Comparison of ENCODE assay signal across 28 cellular contexts in genomic region chr5:40779561-40779960, GRCh38.
"Had no signal": no experiment of that assay in that cellular context is flagged by ENCODE, and none has a peak within 500 bp of the region (broad histone marks: within the 10 kb centered on the region; RNA-seq: fewer than 3 reads in every experiment).

No MANE protein-coding gene starts in this region.

- DNase-seq: heart right ventricle; islet precursor cell; left ventricle myocardium superior; lower lobe of right lung; mammary epithelial cell; mesenchymal stem cell; naive thymus-derived CD8-positive, alpha-beta T cell; occipital lobe; ovary; posterior cingulate gyrus; retina; right cardiac atrium; stimulated activated CD4-positive, alpha-beta T cell treated with anti-CD3 and anti-CD28 coated beads, Interleukin-1b, Interleukin-23, amount 100 ng/mL, for 48 hours; stimulated activated CD4-positive, alpha-beta T cell treated with anti-CD3 and anti-CD28 coated beads, Interleukin-2, amount 100 ng/mL, for 48 hours; stimulated activated CD4-positive, alpha-beta T cell treated with anti-CD3 and anti-CD28 coated beads, Interleukin-4, amount 100 ng/mL, for 4 hours; stimulated activated CD8-positive, alpha-beta memory T cell treated with anti-CD3 and anti-CD28 coated beads, Interleukin-4, amount 100 ng/mL, for 48 hours; stimulated activated naive CD4-positive, alpha-beta T cell treated with Interleukin-2 at 50 U/mL for 16 hours; stimulated activated naive CD8-positive, alpha-beta T cell treated with anti-CD3 and anti-CD28 coated beads, Interleukin-15, amount 100 ng/mL, for 72 hours; substantia nigra; upper lobe of left lung had no signal

- H3K27ac Mint-ChIP-seq: nephron; stimulated activated memory B cell treated with anti-CD40 and anti-IgM and Interleukin-4, amounts not matched to agents 10 μg/mL and 1 μg/mL and 100 μg/mL, for 72 hours; stimulated activated naive CD8-positive, alpha-beta T cell treated with anti-CD3 and anti-CD28 coated beads, Interleukin-15, amount 100 ng/mL, for 72 hours had no signal

- H3K27ac ChIP-seq: heart right ventricle, hepatocyte, lower lobe of right lung, ovary, prostate gland, tibial nerve, upper lobe of left lung, vagina had no signal

- H3K4me3 Mint-ChIP-seq: naive thymus-derived CD8-positive, alpha-beta T cell; nephron; neural crest cell; stimulated activated memory B cell treated with anti-CD40 and anti-IgM and Interleukin-4, amounts not matched to agents 10 μg/mL and 1 μg/mL and 100 μg/mL, for 72 hours; stimulated activated naive CD8-positive, alpha-beta T cell treated with anti-CD3 and anti-CD28 coated beads, Interleukin-15, amount 100 ng/mL, for 72 hours had no signal

- H3K4me2 ChIP-seq: hepatocyte, smooth muscle cell had no signal

- H3K9me3 ChIP-seq: heart right ventricle, lower lobe of right lung, ovary, prostate gland, tibial nerve, upper lobe of left lung, vagina had no signal

- H3K9me3 Mint-ChIP-seq: naive thymus-derived CD8-positive, alpha-beta T cell; nephron; neural crest cell; stimulated activated memory B cell treated with anti-CD40 and anti-IgM and Interleukin-4, amounts not matched to agents 10 μg/mL and 1 μg/mL and 100 μg/mL, for 72 hours; stimulated activated naive CD8-positive, alpha-beta T cell treated with anti-CD3 and anti-CD28 coated beads, Interleukin-15, amount 100 ng/mL, for 72 hours had no signal

- H3K4me3 ChIP-seq: heart right ventricle, hepatocyte, lower lobe of right lung, ovary, prostate gland, smooth muscle cell, tibial nerve, upper lobe of left lung, vagina had no signal

- ATAC-seq: heart right ventricle; left ventricle myocardium superior; lower lobe of right lung; naive thymus-derived CD8-positive, alpha-beta T cell; right cardiac atrium; stimulated activated memory B cell treated with anti-CD40 and anti-IgM and Interleukin-4, amounts not matched to agents 10 μg/mL and 1 μg/mL and 100 μg/mL, for 72 hours; stimulated activated naive CD8-positive, alpha-beta T cell treated with anti-CD3 and anti-CD28 coated beads, Interleukin-15, amount 100 ng/mL, for 72 hours had no signal

- H2AFZ ChIP-seq: hepatocyte had no signal

- H3K4me1 ChIP-seq: prostate gland had no signal

- H3K27me3 ChIP-seq: heart right ventricle, hepatocyte, ovary, tibial nerve, upper lobe of left lung, vagina had no signal

- H3K36me3 ChIP-seq: ovary, prostate gland had no signal

- H3K4me1 Mint-ChIP-seq: nephron had no signal

- H3K27me3 Mint-ChIP-seq: naive thymus-derived CD8-positive, alpha-beta T cell; stimulated activated memory B cell treated with anti-CD40 and anti-IgM and Interleukin-4, amounts not matched to agents 10 μg/mL and 1 μg/mL and 100 μg/mL, for 72 hours; stimulated activated naive CD8-positive, alpha-beta T cell treated with anti-CD3 and anti-CD28 coated beads, Interleukin-15, amount 100 ng/mL, for 72 hours had no signal
